ENCODE assay signal across 14 cellular contexts in the genomic region with DNA sequence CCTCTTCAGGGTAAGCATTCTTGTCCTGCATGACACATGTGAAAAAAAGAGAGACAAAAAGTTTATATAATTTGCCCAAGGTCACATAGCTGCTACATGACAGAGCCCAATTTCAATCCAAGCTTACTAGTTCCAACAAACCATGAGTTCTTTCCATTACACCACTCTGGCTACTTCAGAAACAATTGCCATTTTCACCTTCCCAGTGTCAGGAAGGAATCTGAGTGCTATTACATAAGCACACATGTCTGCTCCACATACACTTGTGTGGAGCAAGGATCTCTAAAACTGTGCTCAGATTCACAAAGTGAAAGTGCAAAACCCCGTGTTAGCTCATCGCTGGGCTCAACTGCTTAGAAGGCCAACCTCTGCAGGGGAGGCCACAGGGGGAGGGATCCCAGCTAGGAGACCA.
DNase-seq lines count a peak whose midpoint lies in the region; ATAC-seq and TF ChIP-seq lines count a peak whose summit lies in the region.
"Had no signal": no experiment of that assay in that cellular context is flagged by ENCODE, and none has a peak within 500 bp of the region (broad histone marks: within the 10 kb centered on the region; RNA-seq: fewer than 3 reads in every experiment).

No MANE protein-coding gene starts in this region.

- H3K36me3 Mint-ChIP-seq in chondrocyte (ENCODE audit: low read depth) = peaks cover 8% of the 10 kb centered on the region
- no peaks in the 10 kb centered on the region for H3K36me3 Mint-ChIP-seq in activated T-helper 17 cell treated with anti-CD3 and anti-CD28 coated beads, Interleukin-2, amount 50 U/mL, for 72 hours (ENCODE audit: low read depth)
- H3K36me3 Mint-ChIP-seq in glutamatergic neuron (ENCODE audit: unreplicated experiment) = no peaks in the 10 kb centered on the region

- no peaks in the 10 kb centered on the region for H3K4me1 ChIP-seq in mucosa of descending colon (ENCODE audit: low read depth)

- H3K27me3 Mint-ChIP-seq in chondrocyte (ENCODE audit: low read depth) (no peaks in the 10 kb centered on the region), glutamatergic neuron (ENCODE audit: unreplicated experiment) (no peaks in the 10 kb centered on the region)
- H3K27me3 Mint-ChIP-seq in activated T-helper 17 cell treated with anti-CD3 and anti-CD28 coated beads, Interleukin-2, amount 50 U/mL, for 72 hours = peaks cover 30% of the 10 kb centered on the region

- TF ChIP-seq CTCF in chondrocyte (IDR thresholded peaks at IDR 0.05) = no peak
- TF ChIP-seq CTCF in mucosa of descending colon (IDR thresholded peaks at IDR 0.05) = no peak
- no peak for TF ChIP-seq CTCF in glutamatergic neuron (IDR thresholded peaks at IDR 0.05; ENCODE audit: partially characterized antibody, unreplicated experiment)

- H3K9me3 Mint-ChIP-seq in chondrocyte (ENCODE audit: low read depth) (peaks cover 12% of the 10 kb centered on the region), glutamatergic neuron (ENCODE audit: unreplicated experiment) (no peaks in the 10 kb centered on the region)
- no peaks in the 10 kb centered on the region for H3K9me3 Mint-ChIP-seq in activated T-helper 17 cell treated with anti-CD3 and anti-CD28 coated beads, Interleukin-2, amount 50 U/mL, for 72 hours

- H3K27ac Mint-ChIP-seq in chondrocyte (ENCODE audit: unreplicated experiment) = peak overlapping the region; percentile 67
- H3K27ac Mint-ChIP-seq in activated T-helper 17 cell treated with anti-CD3 and anti-CD28 coated beads, Interleukin-2, amount 50 U/mL, for 72 hours = no peak overlapping the region
- no peak overlapping the region for H3K27ac Mint-ChIP-seq in glutamatergic neuron (ENCODE audit: unreplicated experiment)

- intact Hi-C loops in Right ventricle myocardium inferior (cut with DNase I) (no loop called here), cardiac septum (cut with DNase I) (no loop called here), mucosa of descending colon (cut with DNase I, micrococcal nuclease) (no loop called here)

- DNase-seq in Right ventricle myocardium inferior (ENCODE audit: missing footprints) = no peak
- DNase-seq in cardiac septum (ENCODE audit: low spot score) = no peak
- no peak for DNase-seq in chondrocyte (ENCODE audit: low spot score)
- no peak for DNase-seq in mucosa of descending colon
- DNase-seq in activated naive CD4-positive, alpha-beta T cell treated with Interleukin-2 at 50 U/mL for 16 hours = no peak
- no peak for DNase-seq in activated CD8-positive, alpha-beta memory T cell treated with anti-CD3 and anti-CD28 coated beads for 24 hours
- no peak for DNase-seq in glutamatergic neuron
- DNase-seq: activated CD4-positive, alpha-beta T cell treated with anti-CD3 and anti-CD28 coated beads for 1 hour; caudate nucleus; foreskin melanocyte; NCI-H187 treated with DMSO at 0.1 percent for 48 hours; occipital lobe; SW 1271 had no signal

- H3K4me1 Mint-ChIP-seq in chondrocyte (ENCODE audit: low read depth) = peaks cover 42% of the 10 kb centered on the region
- no peaks in the 10 kb centered on the region for H3K4me1 Mint-ChIP-seq in activated T-helper 17 cell treated with anti-CD3 and anti-CD28 coated beads, Interleukin-2, amount 50 U/mL, for 72 hours
- H3K4me1 Mint-ChIP-seq in glutamatergic neuron (ENCODE audit: low read depth, unreplicated experiment) = no peaks in the 10 kb centered on the region

- H3K4me3 ChIP-seq in mucosa of descending colon = no peak overlapping the region

- H3K9me3 ChIP-seq in mucosa of descending colon = no peaks in the 10 kb centered on the region

- H3K4me3 Mint-ChIP-seq in chondrocyte (ENCODE audit: unreplicated experiment) = no peak overlapping the region
- no peak overlapping the region for H3K4me3 Mint-ChIP-seq in activated T-helper 17 cell treated with anti-CD3 and anti-CD28 coated beads, Interleukin-2, amount 50 U/mL, for 72 hours
- H3K4me3 Mint-ChIP-seq in glutamatergic neuron (ENCODE audit: unreplicated experiment) = no peak overlapping the region

- H3K36me3 ChIP-seq in mucosa of descending colon (ENCODE audit: low read depth) = no peaks in the 10 kb centered on the region

- ATAC-seq in Right ventricle myocardium inferior = peak; percentile 54
- peak; percentile 16 for ATAC-seq in mucosa of descending colon
- ATAC-seq in activated T-helper 17 cell treated with anti-CD3 and anti-CD28 coated beads, Interleukin-2, amount 50 U/mL, for 72 hours (replicated peaks) = no peak
